Comparison of ENCODE assay signal across 8 cellular contexts in the genomic region with DNA sequence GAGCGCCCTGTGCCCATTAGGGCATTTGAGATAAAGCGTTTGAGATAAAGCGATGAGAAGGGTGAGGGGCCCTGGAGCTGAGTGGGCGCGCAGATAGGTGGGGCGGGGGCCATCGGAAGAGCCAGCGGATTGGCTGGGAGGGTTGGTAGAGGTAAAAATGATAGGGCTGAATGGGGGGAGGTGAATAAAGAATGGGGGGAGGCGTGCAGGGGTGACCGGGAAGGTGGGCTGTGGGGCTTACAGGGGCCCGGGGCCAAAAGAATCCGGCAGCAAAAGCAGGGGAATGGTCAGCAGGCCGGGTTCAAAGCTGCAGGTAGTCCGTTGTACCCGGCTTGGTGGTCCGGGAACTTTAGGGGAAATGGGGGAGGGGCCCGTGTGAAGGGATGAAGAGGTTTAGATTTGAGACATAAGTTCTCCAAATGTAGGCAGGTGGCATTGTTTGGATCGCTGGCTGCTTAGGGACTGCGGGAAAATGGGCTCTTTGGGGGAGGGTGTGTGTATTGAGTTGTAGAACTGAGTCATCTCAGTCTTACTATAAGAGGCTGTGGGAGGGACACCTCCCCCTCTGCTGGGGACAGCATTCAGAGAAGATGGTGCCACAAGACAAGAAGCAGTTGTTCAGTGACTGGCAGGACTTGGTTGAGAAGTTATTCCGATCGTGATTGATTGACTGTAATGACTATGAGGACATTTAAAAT. TPM values are rescaled to one million over a fixed set of nuclear protein-coding genes. Genes with fewer than 3 reads are reported as not detected.
DNase-seq lines count a peak whose midpoint lies in the region; TF ChIP-seq lines count a peak whose summit lies in the region.

No MANE protein-coding gene starts in this region.

- DNase-seq in Ammon's horn (ENCODE audit: low spot score) (peak; percentile 52), HL-60 (ENCODE audit: low read depth in 1 of 2, low spot score in 1 of 2) (peak; percentile 59 to 67), T-helper 1 cell (peak; percentile 14 to 93 (median 42)), ascending aorta (ENCODE audit: low spot score in 2 of 2) (peak; percentile 36 to 79), islet precursor cell (peak; percentile 87), GOT3 (lab: John Stamatoyannopoulos, UW) (no peak)
- peak; percentile 61 to 62 for DNase-seq in stimulated activated CD4-positive, alpha-beta T cell treated with anti-CD3 and anti-CD28 coated beads, Interleukin-15, amount 100 ng/mL, for 48 hours (ENCODE audit: low read depth in 2 of 2)

- no peak for TF ChIP-seq CTCF in HL-60 (IDR thresholded peaks at IDR 0.05; ENCODE audit: insufficient read depth, low read length)
- TF ChIP-seq CTCF in ascending aorta (IDR thresholded peaks at IDR 0.05) = no peak

- H3K4me3 ChIP-seq in HL-60 (replicated peaks; ENCODE audit: insufficient read depth, low read length) = peak overlapping the region; percentile 92
- H3K4me3 ChIP-seq in ascending aorta = peak overlapping the region; percentile 96 to 98

- peak overlapping the region; percentile 72 for H3K27ac ChIP-seq in HL-60 (replicated peaks)
- H3K27ac ChIP-seq in ascending aorta = peak overlapping the region; percentile 80 to 90

- H3K4me1 ChIP-seq in ascending aorta = peaks cover 4 to 23% of the 10 kb centered on the region in 2 donors

- H3K27me3 ChIP-seq in HL-60 (ENCODE audit: insufficient read depth, poor library complexity, severe bottlenecking) = no peaks in the 10 kb centered on the region
- no peaks in the 10 kb centered on the region for H3K27me3 ChIP-seq in ascending aorta

- intact Hi-C loops in ascending aorta (cut with DNase I) = loop anchor here (1.0 to 5.0 kb wide), 7 partner anchors 29 to 416 kb away; a partner anchor contains a TSS

- TF ChIP-seq POLR2A in GM19099 (IDR thresholded peaks at IDR 0.05; ENCODE audit: extremely low read depth, insufficient read length, low read depth) = peak; percentile 58

- no peaks in the 10 kb centered on the region for H3K9me3 ChIP-seq in ascending aorta

- H3K36me3 ChIP-seq in ascending aorta = no peaks in the 10 kb centered on the region

RNA-seq across cellular contexts. Expression of a gene that starts 0.6 kb away (rescaled TPM):
- 13.3 TPM for total RNA-seq in ascending aorta
